Comparison of ENCODE assay signal across 25 cellular contexts in genomic region chr2:240833724-240834285, GRCh38. TPM values are rescaled to one million over a fixed set of nuclear protein-coding genes. Genes with fewer than 3 reads are reported as not detected.
"Had no signal": no experiment of that assay in that cellular context is flagged by ENCODE, and none has a peak within 500 bp of the region (broad histone marks: within the 10 kb centered on the region; RNA-seq: fewer than 3 reads in every experiment).

No MANE protein-coding gene starts in this region.

- H3K79me2 ChIP-seq: parathyroid adenoma had no signal

- H3K9ac ChIP-seq: parathyroid adenoma had no signal

- ATAC-seq: activated CD8-positive, alpha-beta memory T cell treated with anti-CD3 and anti-CD28 coated beads, Interleukin-2, amount 10 ng/mL, durations not matched to agents 7 days and 5 days; activated CD8-positive, alpha-beta T cell treated with anti-CD3 and anti-CD28 coated beads for 36 hours; effector memory CD8-positive, alpha-beta T cell; esophagus mucosa; left colon; natural killer cell treated with Interleukin-12 subunit alpha and Interleukin-12 subunit beta and Interleukin-15 and Interleukin-18, amount 100 ng/mL, for 72 hours; T-cell had no signal

- H2AFZ ChIP-seq: parathyroid adenoma had no signal

- H3K36me3 ChIP-seq: adrenal gland, colonic mucosa, neutrophil, thoracic aorta, vagina, WERI-Rb-1 had no signal

- H3K27me3 ChIP-seq: dorsolateral prefrontal cortex, vagina had no signal

- H3K9me3 ChIP-seq: adrenal gland, colonic mucosa, neutrophil, thoracic aorta, vagina had no signal

- H3K27ac ChIP-seq: adrenal gland, colonic mucosa, neutrophil, parathyroid adenoma, thoracic aorta, vagina, WERI-Rb-1 had no signal

- DNase-seq: activated CD4-positive, alpha-beta T cell treated with anti-CD3 and anti-CD28 coated beads, Interleukin-2, amount 10 ng/mL, durations not matched to agents 7 days and 5 days; activated CD4-positive, CD25-positive, alpha-beta regulatory T cell treated with anti-CD3 and anti-CD28 coated beads, Interleukin-2, amount 50 U/mL, for 72 hours; activated CD8-positive, alpha-beta memory T cell treated with anti-CD3 and anti-CD28 coated beads, Interleukin-2, amount 10 ng/mL, durations not matched to agents 7 days and 5 days; activated CD8-positive, alpha-beta T cell treated with anti-CD3 and anti-CD28 coated beads for 36 hours; activated T-cell treated with anti-CD3 and anti-CD28 coated beads for 4 hours; colonic mucosa; effector memory CD8-positive, alpha-beta T cell; foreskin melanocyte; hippocampal formation; left colon; stimulated activated CD4-positive, alpha-beta T cell treated with anti-CD3 and anti-CD28 coated beads, Interleukin-4, amount 100 ng/mL, for 24 hours; stimulated activated naive CD4-positive, alpha-beta T cell treated with Interleukin-2 at 50 U/mL for 16 hours; T-cell; WERI-Rb-1 had no signal

- H3K4me1 ChIP-seq: colonic mucosa, parathyroid adenoma had no signal

- H3K4me3 ChIP-seq: adrenal gland, colonic mucosa, thoracic aorta, vagina had no signal

RNA-seq across cellular contexts. Expression of gene AGXT, which starts 34.8 kb away (rescaled TPM):
- total RNA-seq: activated CD4-positive, alpha-beta T cell treated with anti-CD3 and anti-CD28 coated beads, Interleukin-2, amount 10 ng/mL, durations not matched to agents 7 days and 5 days; activated CD8-positive, alpha-beta memory T cell treated with anti-CD3 and anti-CD28 coated beads, Interleukin-2, amount 10 ng/mL, durations not matched to agents 7 days and 5 days; activated CD8-positive, alpha-beta T cell treated with anti-CD3 and anti-CD28 coated beads for 36 hours; astrocyte; endothelial cell of umbilical vein; esophagus mucosa; lung microvascular endothelial cell; natural killer cell treated with Interleukin-12 subunit alpha and Interleukin-12 subunit beta and Interleukin-15 and Interleukin-18, amount 100 ng/mL, for 72 hours; thoracic aorta; vagina had no signal
- polyA plus RNA-seq: endothelial cell of umbilical vein had no signal
